Comparison of ENCODE assay signal across 23 cellular contexts in genomic region chr13:80213201-80213600, GRCh38.
DNase-seq lines count a peak whose midpoint lies in the region; TF ChIP-seq lines count a peak whose summit lies in the region.
"Had no signal": no experiment of that assay in that cellular context is flagged by ENCODE, and none has a peak within 500 bp of the region (broad histone marks: within the 10 kb centered on the region; RNA-seq: fewer than 3 reads in every experiment).

No MANE protein-coding gene starts in this region.

- H3K4me1 Mint-ChIP-seq in progenitor cell of endocrine pancreas (ENCODE audit: low read depth) (peaks cover 31% of the 10 kb centered on the region), HFFc6 (ENCODE audit: low read depth) (peaks cover 33% of the 10 kb centered on the region)
- H3K4me1 Mint-ChIP-seq in T-helper 2 cell treated with Interferon-gamma antibody and Interleukin-4, amounts not matched to agents 5 μg/mL and 100 μg/mL, for 36 hours (ENCODE audit: low read depth): no peaks in the 10 kb centered on the region
- H3K4me1 Mint-ChIP-seq: CD4-positive, alpha-beta memory T cell; CD4-positive, CD25-positive, alpha-beta regulatory T cell; CD8-positive, alpha-beta memory T cell had no signal

- no peaks in the 10 kb centered on the region for H3K36me3 ChIP-seq in SJSA1
- no peaks in the 10 kb centered on the region for H3K36me3 ChIP-seq in neuronal stem cell (replicated peaks in 1 of 2; ENCODE audit: control insufficient read depth in 2 of 2, insufficient read depth in 2 of 2, low read length in 2 of 2)
- H3K36me3 ChIP-seq: BE2C, BLaER1 had no signal

- H3K27me3 Mint-ChIP-seq in progenitor cell of endocrine pancreas (no peaks in the 10 kb centered on the region), HFFc6 (ENCODE audit: insufficient read depth) (no peaks in the 10 kb centered on the region)
- no peaks in the 10 kb centered on the region for H3K27me3 Mint-ChIP-seq in T-helper 2 cell treated with Interferon-gamma antibody and Interleukin-4, amounts not matched to agents 5 μg/mL and 100 μg/mL, for 36 hours (ENCODE audit: low read depth)
- H3K27me3 Mint-ChIP-seq: CD4-positive, alpha-beta memory T cell; CD4-positive, CD25-positive, alpha-beta regulatory T cell; CD8-positive, alpha-beta memory T cell had no signal

- no peak overlapping the region for H2BK5ac ChIP-seq in neuronal stem cell (ENCODE audit: low read length)

- no peak overlapping the region for H2AFZ ChIP-seq in neuronal stem cell (ENCODE audit: low read length)

- H3K27ac Mint-ChIP-seq in progenitor cell of endocrine pancreas (peak overlapping the region; percentile 16), HFFc6 (no peak overlapping the region)
- no peak overlapping the region for H3K27ac Mint-ChIP-seq in T-helper 2 cell treated with Interferon-gamma antibody and Interleukin-4, amounts not matched to agents 5 μg/mL and 100 μg/mL, for 36 hours
- H3K27ac Mint-ChIP-seq: CD14-positive monocyte; CD4-positive, alpha-beta memory T cell; CD4-positive, CD25-positive, alpha-beta regulatory T cell; CD8-positive, alpha-beta memory T cell had no signal

- H2BK12ac ChIP-seq in neuronal stem cell (ENCODE audit: low read length): no peak overlapping the region

- H3K4me3 Mint-ChIP-seq in progenitor cell of endocrine pancreas (ENCODE audit: low read depth) (no peak overlapping the region), HFFc6 (no peak overlapping the region)
- H3K4me3 Mint-ChIP-seq in T-helper 2 cell treated with Interferon-gamma antibody and Interleukin-4, amounts not matched to agents 5 μg/mL and 100 μg/mL, for 36 hours: no peak overlapping the region
- H3K4me3 Mint-ChIP-seq: CD14-positive monocyte; CD4-positive, alpha-beta memory T cell; CD8-positive, alpha-beta memory T cell had no signal

- H3K18ac ChIP-seq in neuronal stem cell (ENCODE audit: low read length): peak overlapping the region; percentile 64

- no peak overlapping the region for H2BK15ac ChIP-seq in neuronal stem cell (ENCODE audit: low read length)

- H3K27ac ChIP-seq in SJSA1 (peak overlapping the region; percentile 75), neuronal stem cell (replicated peaks; ENCODE audit: low read length) (no peak overlapping the region)
- H3K27ac ChIP-seq: BLaER1 had no signal

- H3K9me3 ChIP-seq in SJSA1 (replicated peaks) (no peaks in the 10 kb centered on the region), neuronal stem cell (replicated peaks in 1 of 2; ENCODE audit: control insufficient read depth in 2 of 2, insufficient read depth in 1 of 2, low read depth in 1 of 2, low read length in 2 of 2) (peaks cover 0 to 3% of the 10 kb centered on the region in 2 donors)
- H3K9me3 ChIP-seq: BE2C, BLaER1 had no signal

- H3K4me3 ChIP-seq in SJSA1: no peak overlapping the region
- H3K4me3 ChIP-seq in neuronal stem cell (ENCODE audit: low read length in 2 of 2): no peak overlapping the region
- H3K4me3 ChIP-seq: BLaER1 had no signal

- peak overlapping the region; percentile 43 for H4K8ac ChIP-seq in neuronal stem cell (ENCODE audit: low read depth, low read length)

- no peak overlapping the region for H4K91ac ChIP-seq in neuronal stem cell (ENCODE audit: low read depth, low read length, poor library complexity)

- H3K23ac ChIP-seq in neuronal stem cell (ENCODE audit: low read depth, low read length, poor library complexity): no peak overlapping the region

- no CpG with 5 or more reads among the region's 2 CpGs for WGBS in neuronal stem cell (ENCODE audit: extremely low coverage in 2 of 2, insufficient read length in 2 of 2, insufficient replicate concordance in 1 of 2), 2 donors

- H3K4me2 ChIP-seq in neuronal stem cell (ENCODE audit: insufficient read depth, low read length, poor library complexity, severe bottlenecking): no peak overlapping the region
- H3K4me2 ChIP-seq: BLaER1 had no signal

- TF ChIP-seq CTCF in progenitor cell of endocrine pancreas (IDR thresholded peaks at IDR 0.05; ENCODE audit: unreplicated experiment): no peak
- no peak for TF ChIP-seq CTCF in HFFc6 (IDR thresholded peaks at IDR 0.05)

- DNase-seq in SJSA1 (ENCODE audit: low read depth in 1 of 2, low spot score in 2 of 2) (peak; percentile 79 to 82), neuronal stem cell (ENCODE audit: low spot score) (no peak), progenitor cell of endocrine pancreas (ENCODE audit: low spot score, unreplicated experiment) (no peak), EL (no peak), HFFc6 (no peak), NK-92 (lab: John Stamatoyannopoulos, UW; ENCODE audit: unreplicated experiment) (no peak)
- no peak for DNase-seq in T-helper 2 cell treated with Interferon-gamma antibody and Interleukin-4, amounts not matched to agents 5 μg/mL and 100 μg/mL, for 36 hours (ENCODE audit: low spot score)
- DNase-seq: 8988T; ACHN; BE2C; C1 segment of cervical spinal cord; CD4-positive, alpha-beta memory T cell; CD4-positive, CD25-positive, alpha-beta regulatory T cell; CD8-positive, alpha-beta memory T cell; COR-L47; DMS 273 treated with DMSO at 0.1 percent for 48 hours; DMS153; DMS53; DMS79; DND-41; GF-D8 had no signal

- no peak overlapping the region for H3K9ac ChIP-seq in neuronal stem cell (ENCODE audit: low read depth, low read length, poor library complexity)
- H3K9ac ChIP-seq: BLaER1 had no signal

- H3K9me3 Mint-ChIP-seq in progenitor cell of endocrine pancreas (ENCODE audit: low read depth) (no peaks in the 10 kb centered on the region), HFFc6 (no peaks in the 10 kb centered on the region)
- no peaks in the 10 kb centered on the region for H3K9me3 Mint-ChIP-seq in T-helper 2 cell treated with Interferon-gamma antibody and Interleukin-4, amounts not matched to agents 5 μg/mL and 100 μg/mL, for 36 hours
- H3K9me3 Mint-ChIP-seq: CD8-positive, alpha-beta memory T cell had no signal

- H3K4ac ChIP-seq in neuronal stem cell (ENCODE audit: low read length): no peak overlapping the region

- H3K79me1 ChIP-seq in neuronal stem cell (ENCODE audit: low read depth, low read length): no peaks in the 10 kb centered on the region

- H3K27me3 ChIP-seq in SJSA1 (replicated peaks) (no peaks in the 10 kb centered on the region), neuronal stem cell (ENCODE audit: control insufficient read depth in 3 of 3, insufficient read depth in 3 of 3, low read depth in 1 of 3, low read length in 3 of 3) (no peaks in the 10 kb centered on the region)
- H3K27me3 ChIP-seq: BE2C, BLaER1 had no signal

- H3K14ac ChIP-seq in neuronal stem cell (ENCODE audit: low read length): no peak overlapping the region

- no peak overlapping the region for H2BK120ac ChIP-seq in neuronal stem cell (ENCODE audit: low read depth, low read length)

- peaks cover 56% of the 10 kb centered on the region for H3K4me1 ChIP-seq in SJSA1 (replicated peaks)
- H3K4me1 ChIP-seq in neuronal stem cell (ENCODE audit: control insufficient read depth in 2 of 2, insufficient read depth in 1 of 2, low read depth in 1 of 2, low read length in 2 of 2): peaks cover 2 to 3% of the 10 kb centered on the region in 2 donors
- H3K4me1 ChIP-seq: BLaER1 had no signal

- no peaks in the 10 kb centered on the region for H3K36me3 Mint-ChIP-seq in progenitor cell of endocrine pancreas (ENCODE audit: insufficient read depth)
- H3K36me3 Mint-ChIP-seq in T-helper 2 cell treated with Interferon-gamma antibody and Interleukin-4, amounts not matched to agents 5 μg/mL and 100 μg/mL, for 36 hours (ENCODE audit: low read depth): no peaks in the 10 kb centered on the region
- H3K36me3 Mint-ChIP-seq in HFFc6 (ENCODE audit: low read depth): no peaks in the 10 kb centered on the region
- H3K36me3 Mint-ChIP-seq: CD14-positive monocyte; CD4-positive, alpha-beta memory T cell; CD4-positive, CD25-positive, alpha-beta regulatory T cell; CD8-positive, alpha-beta memory T cell had no signal

- no peak overlapping the region for H2AK5ac ChIP-seq in neuronal stem cell (ENCODE audit: low read depth, low read length)

Comparison
In these comparisons a context has a peak if more than half of its experiments do, and no peak if none do; other contexts are left out.
1. DNase-seq: peak in SJSA1 (2 of 2); none in neuronal stem cell (single experiment), progenitor cell of endocrine pancreas (single experiment), T-helper 2 cell treated with Interferon-gamma antibody and Interleukin-4, amounts not matched to agents 5 μg/mL and 100 μg/mL, for 36 hours (single experiment), EL (single experiment), HFFc6 (single experiment) and NK-92 (single experiment).